Comparison of ENCODE assay signal across 9 cellular contexts in genomic region chr4:18593297-18594002, GRCh38.
A peak's percentile ranks its signal among the peaks of the same experiment; 100 is the strongest.
DNase-seq lines count a peak whose midpoint lies in the region; ATAC-seq and TF ChIP-seq lines count a peak whose summit lies in the region.
"Had no signal": no experiment of that assay in that cellular context is flagged by ENCODE, and none has a peak within 500 bp of the region (broad histone marks: within the 10 kb centered on the region; RNA-seq: fewer than 3 reads in every experiment).

No MANE protein-coding gene starts in this region.

- H3K4me3 ChIP-seq in GM06990 (replicated peaks; ENCODE audit: low read depth, low read length) (no peak overlapping the region), RWPE2 (ENCODE audit: severe bottlenecking) (no peak overlapping the region), gastroesophageal sphincter (no peak overlapping the region), trophoblast cell (ENCODE audit: low read depth, low read length) (no peak overlapping the region)
- H3K4me3 ChIP-seq: skin epidermis had no signal

- no peak overlapping the region for H3K27ac ChIP-seq in RWPE2 (ENCODE audit: poor library complexity, severe bottlenecking)
- no peak overlapping the region for H3K27ac ChIP-seq in gastroesophageal sphincter
- no peak overlapping the region for H3K27ac ChIP-seq in trophoblast cell (ENCODE audit: low read depth, low read length)
- H3K27ac ChIP-seq: skin epidermis had no signal

- H3K79me1 ChIP-seq in trophoblast cell (ENCODE audit: low read length) = no peaks in the 10 kb centered on the region

- H3K79me2 ChIP-seq in trophoblast cell (ENCODE audit: control insufficient read depth, insufficient read depth, low read length, poor library complexity) = no peaks in the 10 kb centered on the region

- no peak for TF ChIP-seq EP300 in gastroesophageal sphincter (IDR thresholded peaks at IDR 0.05)

- H3K27me3 ChIP-seq in GM06990 (replicated peaks; ENCODE audit: control insufficient read depth, insufficient read depth, low read length) = no peaks in the 10 kb centered on the region
- H3K27me3 ChIP-seq in RWPE2 (ENCODE audit: insufficient read depth, poor library complexity, severe bottlenecking) = peaks cover 8% of the 10 kb centered on the region
- peaks cover 26% of the 10 kb centered on the region for H3K27me3 ChIP-seq in gastroesophageal sphincter
- H3K27me3 ChIP-seq in trophoblast cell (ENCODE audit: insufficient read depth, low read length) = no peaks in the 10 kb centered on the region

- no peaks in the 10 kb centered on the region for H3K9me3 ChIP-seq in RWPE2 (ENCODE audit: severe bottlenecking)
- H3K9me3 ChIP-seq in gastroesophageal sphincter = no peaks in the 10 kb centered on the region
- H3K9me3 ChIP-seq in trophoblast cell (ENCODE audit: insufficient read depth, low read depth, low read length) = no peaks in the 10 kb centered on the region

- peak; percentile 66 for TF ChIP-seq CTCF in GM06990 (IDR thresholded peaks at IDR 0.05; ENCODE audit: insufficient read depth, low read length, poor library complexity, severe bottlenecking)
- peak; percentile 90 for TF ChIP-seq CTCF in RWPE2 (IDR thresholded peaks at IDR 0.05; ENCODE audit: poor library complexity, severe bottlenecking)
- peak; percentile 58 to 80 (median 66) for TF ChIP-seq CTCF in gastroesophageal sphincter (IDR thresholded peaks at IDR 0.05)

- no peak overlapping the region for H3K4ac ChIP-seq in trophoblast cell (ENCODE audit: low read depth, low read length)

- H2AFZ ChIP-seq in trophoblast cell (ENCODE audit: insufficient read depth, low read length, poor library complexity) = no peak overlapping the region

- no peak overlapping the region for H4K91ac ChIP-seq in trophoblast cell (ENCODE audit: low read depth, low read length)

- no peak overlapping the region for H3K23ac ChIP-seq in trophoblast cell (ENCODE audit: low read length)

- peak; percentile 3 for DNase-seq in GM06990 (ENCODE audit: extremely low read depth, insufficient read length)
- peak; percentile 79 for DNase-seq in H4 (ENCODE audit: low spot score)
- peak; percentile 58 for DNase-seq in LoVo (ENCODE audit: low spot score)
- DNase-seq in RWPE2 (ENCODE audit: low spot score) = no peak
- peak; percentile 28 for DNase-seq in activated naive CD4-positive, alpha-beta T cell treated with Interleukin-2 at 50 U/mL for 16 hours
- DNase-seq in trophoblast cell = peak; percentile 42 to 90
- no peak for DNase-seq in GF-D8 (lab: John Stamatoyannopoulos, UW)

- H3K14ac ChIP-seq in trophoblast cell (ENCODE audit: low read length) = no peak overlapping the region

- no peak overlapping the region for H2BK5ac ChIP-seq in trophoblast cell (ENCODE audit: low read depth, low read length, poor library complexity)

- no peak overlapping the region for H4K8ac ChIP-seq in trophoblast cell (ENCODE audit: low read depth, low read length)

- H3K36me3 ChIP-seq in GM06990 (ENCODE audit: control insufficient read depth, insufficient read depth, low read length) = no peaks in the 10 kb centered on the region
- no peaks in the 10 kb centered on the region for H3K36me3 ChIP-seq in RWPE2 (ENCODE audit: low read depth)
- H3K36me3 ChIP-seq in gastroesophageal sphincter = no peaks in the 10 kb centered on the region
- H3K36me3 ChIP-seq in trophoblast cell (ENCODE audit: control insufficient read depth in 1 of 2, insufficient read depth in 2 of 2, low read length in 2 of 2) = no peaks in the 10 kb centered on the region

- no peak overlapping the region for H4K12ac ChIP-seq in trophoblast cell (ENCODE audit: low read depth, low read length)

- 0 to 3% methylated on average over 6 to 12 of the region's 12 CpGs for WGBS in gastroesophageal sphincter (ENCODE audit: low coverage in 1 of 2), 2 donors
- whole genome bisulfite sequencing in trophoblast cell (ENCODE audit: extremely low coverage, insufficient coverage, insufficient read length) = no CpG with 5 or more reads among the region's 12 CpGs

- TF ChIP-seq POLR2A in gastroesophageal sphincter (IDR thresholded peaks at IDR 0.05) = no peak

- H2AK5ac ChIP-seq in trophoblast cell (ENCODE audit: low read length) = no peak overlapping the region

- peak; percentile 73 for ATAC-seq in RWPE2 (ENCODE audit: low read depth)
- ATAC-seq in gastroesophageal sphincter = no peak

- no peak overlapping the region for H3K9ac ChIP-seq in trophoblast cell (ENCODE audit: low read length)

- no peak overlapping the region for H3K18ac ChIP-seq in trophoblast cell (ENCODE audit: low read length)

- no peak overlapping the region for H2BK120ac ChIP-seq in trophoblast cell (ENCODE audit: insufficient read depth, low read length, poor library complexity)

- H2BK12ac ChIP-seq in trophoblast cell (ENCODE audit: low read length) = no peak overlapping the region

- H3K4me2 ChIP-seq in trophoblast cell (ENCODE audit: low read length) = no peak overlapping the region

- H3K4me1 ChIP-seq in RWPE2 (ENCODE audit: insufficient read depth, poor library complexity, severe bottlenecking) = no peaks in the 10 kb centered on the region
- H3K4me1 ChIP-seq in gastroesophageal sphincter = no peaks in the 10 kb centered on the region
- H3K4me1 ChIP-seq in trophoblast cell (ENCODE audit: control insufficient read depth in 1 of 2, insufficient read depth in 2 of 2, low read length in 2 of 2) = no peaks in the 10 kb centered on the region

Comparison
In these comparisons a context has a peak if more than half of its experiments do, and no peak if none do; other contexts are left out.
1. DNase-seq: peak in GM06990 (single experiment), H4 (single experiment), LoVo (single experiment), activated naive CD4-positive, alpha-beta T cell treated with Interleukin-2 at 50 U/mL for 16 hours (single experiment) and trophoblast cell (2 of 2); none in RWPE2 (single experiment) and GF-D8 (single experiment).
2. Peak in every context shown above with its lines, with median percentiles within 50 percentile points of each other: CTCF ChIP-seq.